Comparison of ENCODE assay signal across 23 cellular contexts in genomic region chr10:3125527-3126170, GRCh38.
"Had no signal": no experiment of that assay in that cellular context is flagged by ENCODE, and none has a peak within 500 bp of the region (broad histone marks: within the 10 kb centered on the region; RNA-seq: fewer than 3 reads in every experiment).

No MANE protein-coding gene starts in this region.

- H3K9me3 Mint-ChIP-seq: neural crest cell; stimulated activated naive CD8-positive, alpha-beta T cell treated with anti-CD3 and anti-CD28 coated beads, Interleukin-15, Interleukin-2, amounts not matched to agents 100 ng/mL and 50 ng/mL, for 24 hours; T-helper 1 cell treated with Interleukin-12 subunit alpha and Interleukin-12 subunit beta and Interleukin-4 antibody, amounts not matched to agents 30 μg/mL and 1 μg/mL, for 36 hours had no signal

- H3K9me3 ChIP-seq: colonic mucosa, gastrocnemius medialis, left ventricle myocardium inferior, ovary, sigmoid colon, suprapubic skin, transverse colon, uterus had no signal

- H3K27me3 ChIP-seq: colonic mucosa, gastrocnemius medialis, ovary, sigmoid colon, spleen, suprapubic skin, transverse colon, uterus had no signal

- FAIRE-seq: endometrium had no signal

- H3K27ac ChIP-seq: colonic mucosa, ovary, spleen, suprapubic skin, uterus, VCaP had no signal

- H3K36me3 ChIP-seq: ovary, uterus had no signal

- H3K4me1 Mint-ChIP-seq: neural crest cell had no signal

- H3K27me3 Mint-ChIP-seq: activated naive CD8-positive, alpha-beta T cell; stimulated activated naive CD8-positive, alpha-beta T cell treated with anti-CD3 and anti-CD28 coated beads, Interleukin-15, Interleukin-2, amounts not matched to agents 100 ng/mL and 50 ng/mL, for 24 hours had no signal

- DNase-seq: activated CD4-positive, alpha-beta T cell treated with anti-CD3 and anti-CD28 coated beads, Interleukin-2, amount 50 U/mL, for 4 hours; activated gamma-delta T cell treated with Interleukin-2 at 50 U/mL for 16 hours; caudate nucleus; colonic mucosa; erythroblast; gastrocnemius medialis; head of caudate nucleus; left ventricle myocardium inferior; mammary epithelial cell; ovary; spleen; stimulated activated CD4-positive, alpha-beta T cell treated with anti-CD3 and anti-CD28 coated beads, Interleukin-1b, Interleukin-23, amount 100 ng/mL, for 48 hours; stimulated activated CD8-positive, alpha-beta memory T cell treated with anti-CD3 and anti-CD28 coated beads, Interleukin-4, amount 100 ng/mL, for 48 hours; transverse colon; uterus had no signal

- H3K4me3 Mint-ChIP-seq: activated naive CD8-positive, alpha-beta T cell; neural crest cell; stimulated activated naive CD8-positive, alpha-beta T cell treated with anti-CD3 and anti-CD28 coated beads, Interleukin-15, Interleukin-2, amounts not matched to agents 100 ng/mL and 50 ng/mL, for 24 hours; T-helper 1 cell treated with Interleukin-12 subunit alpha and Interleukin-12 subunit beta and Interleukin-4 antibody, amounts not matched to agents 30 μg/mL and 1 μg/mL, for 36 hours had no signal

- H3K27ac Mint-ChIP-seq: activated naive CD8-positive, alpha-beta T cell; stimulated activated naive CD8-positive, alpha-beta T cell treated with anti-CD3 and anti-CD28 coated beads, Interleukin-15, Interleukin-2, amounts not matched to agents 100 ng/mL and 50 ng/mL, for 24 hours; T-helper 1 cell treated with Interleukin-12 subunit alpha and Interleukin-12 subunit beta and Interleukin-4 antibody, amounts not matched to agents 30 μg/mL and 1 μg/mL, for 36 hours had no signal

- H3K4me1 ChIP-seq: colonic mucosa, spleen had no signal

- H3K4me3 ChIP-seq: colonic mucosa, gastrocnemius medialis, ovary, sigmoid colon, spleen, suprapubic skin, transverse colon, uterus had no signal
